ENCODE assay signal across 8 cellular contexts in the genomic region with DNA sequence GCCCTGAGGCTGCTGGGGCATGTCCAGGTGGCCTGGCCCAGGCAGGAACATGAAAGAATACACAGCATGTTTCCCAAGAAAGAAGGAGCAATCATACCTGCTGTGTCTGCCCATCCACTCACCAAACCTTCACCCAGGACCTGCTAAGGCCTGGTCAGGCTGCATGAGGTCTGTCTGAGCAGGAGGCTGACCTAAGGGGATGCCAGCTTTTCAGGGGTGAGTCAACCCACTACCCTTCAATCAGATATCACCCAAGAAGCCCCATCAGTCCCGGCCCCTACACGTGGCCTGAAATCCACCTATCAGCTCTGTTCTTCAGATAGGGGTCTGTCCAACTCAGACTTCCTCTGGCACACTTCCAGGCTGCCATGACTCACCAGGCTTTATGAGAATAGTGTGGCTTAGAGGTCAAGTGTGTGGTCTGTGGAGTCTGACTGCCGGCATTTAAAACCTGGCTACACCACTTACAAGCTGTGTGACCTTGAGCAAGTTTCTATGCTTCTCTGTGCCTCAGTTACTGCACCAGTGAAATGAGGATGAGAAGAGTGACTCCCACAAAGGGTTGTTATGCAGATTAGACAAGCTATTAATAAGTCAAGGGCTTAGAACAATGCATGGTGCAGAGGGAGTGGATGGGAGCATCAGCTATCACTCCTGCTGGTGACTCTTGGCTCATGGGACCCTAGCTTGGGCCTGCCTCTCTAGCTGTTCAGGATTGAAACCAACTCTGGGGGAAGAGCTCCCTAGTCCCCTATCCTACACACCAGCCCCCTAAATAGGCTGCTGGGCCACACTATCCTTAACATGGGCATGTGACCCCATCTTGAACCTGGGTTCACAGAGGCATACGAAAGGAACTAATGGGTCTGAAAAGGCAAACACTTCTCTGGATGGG.
DNase-seq lines count a peak whose midpoint lies in the region; ATAC-seq and TF ChIP-seq lines count a peak whose summit lies in the region.

No MANE protein-coding gene starts in this region.

- no peaks in the 10 kb centered on the region for H3K36me3 Mint-ChIP-seq in mesothelial cell of epicardium

- H3K4me3 ChIP-seq in fibroblast of villous mesenchyme (ENCODE audit: low read depth, low read length) (no peak overlapping the region), WERI-Rb-1 (ENCODE audit: low read depth, low read length) (no peak overlapping the region)

- H3K27me3 Mint-ChIP-seq in mesothelial cell of epicardium (ENCODE audit: low read depth), result peaks cover 74% of the 10 kb centered on the region

- no peak for ATAC-seq in HG03521 (IDR thresholded peaks at IDR 0.05; ENCODE audit: unreplicated experiment)

- DNase-seq in ELR (ENCODE audit: low read depth) (peak; percentile 85), HCEC 1CT (peak; percentile 64), RPMI7951 (ENCODE audit: low read depth) (peak; percentile 76), fibroblast of villous mesenchyme (ENCODE audit: low read depth) (peak; percentile 67), mesothelial cell of epicardium (ENCODE audit: low spot score in 2 of 2, unreplicated experiment in 2 of 2) (no peak), GOT3 (lab: John Stamatoyannopoulos, UW) (no peak), WERI-Rb-1 (no peak)

- H3K9me3 Mint-ChIP-seq in mesothelial cell of epicardium, result no peaks in the 10 kb centered on the region

- no peak overlapping the region for H3K4me3 Mint-ChIP-seq in mesothelial cell of epicardium

- no peak overlapping the region for H3K27ac Mint-ChIP-seq in mesothelial cell of epicardium

- no peaks in the 10 kb centered on the region for H3K9me3 ChIP-seq in WERI-Rb-1 (ENCODE audit: severe bottlenecking)

- peaks cover 48% of the 10 kb centered on the region for H3K36me3 ChIP-seq in WERI-Rb-1

- TF ChIP-seq CTCF in fibroblast of villous mesenchyme (IDR thresholded peaks at IDR 0.05; ENCODE audit: insufficient read depth, low read depth, low read length) (no peak), mesothelial cell of epicardium (IDR thresholded peaks at IDR 0.05; ENCODE audit: unreplicated experiment) (no peak), WERI-Rb-1 (IDR thresholded peaks at IDR 0.05; ENCODE audit: low read depth, low read length) (no peak)

- H3K27me3 ChIP-seq in WERI-Rb-1 (ENCODE audit: insufficient read depth, low read depth, severe bottlenecking), result no peaks in the 10 kb centered on the region

- H3K27ac ChIP-seq in WERI-Rb-1, result no peak overlapping the region

- H3K4me1 Mint-ChIP-seq in mesothelial cell of epicardium, result peaks cover 17% of the 10 kb centered on the region

Comparison
In these comparisons a context has a peak if more than half of its experiments do, and no peak if none do; other contexts are left out.
1. DNase-seq: peak in ELR (single experiment), HCEC 1CT (single experiment), RPMI7951 (single experiment) and fibroblast of villous mesenchyme (single experiment); none in mesothelial cell of epicardium (0 of 2), GOT3 (single experiment) and WERI-Rb-1 (single experiment).